ENCODE assay signal across 27 cellular contexts in the genomic region with DNA sequence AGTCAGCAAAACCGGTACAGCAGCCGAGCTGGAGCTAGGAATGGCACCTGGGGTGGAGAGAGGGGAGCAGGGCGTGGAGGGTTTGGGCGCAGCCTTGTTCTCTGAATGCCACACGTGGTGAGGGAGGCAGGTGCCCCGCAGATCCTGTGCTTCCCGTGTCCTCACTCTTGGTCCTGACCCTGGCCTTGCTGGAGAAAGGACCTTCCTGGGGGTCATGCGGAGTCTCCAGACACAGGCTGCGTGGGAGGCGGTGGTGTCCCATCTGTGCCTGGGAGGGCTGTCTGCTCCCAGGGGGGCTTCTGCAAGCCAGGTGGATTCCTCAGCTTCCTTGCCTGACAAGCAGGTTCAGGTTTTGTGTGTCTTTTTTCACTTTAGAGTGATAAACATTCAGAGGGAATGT.
"Had no signal": no experiment of that assay in that cellular context is flagged by ENCODE, and none has a peak within 500 bp of the region (broad histone marks: within the 10 kb centered on the region; RNA-seq: fewer than 3 reads in every experiment).

No MANE protein-coding gene starts in this region.

- H3K36me3 ChIP-seq: colonic mucosa, heart right ventricle, left lung, prostate gland, right atrium auricular region, thyroid gland, vagina had no signal

- H3K9me3 ChIP-seq: colonic mucosa, esophagus muscularis mucosa, heart right ventricle, left lung, prostate gland, right atrium auricular region, stomach, thyroid gland, vagina had no signal

- H3K27ac ChIP-seq: colonic mucosa, epithelial cell of prostate, esophagus muscularis mucosa, foreskin keratinocyte, heart right ventricle, left lung, prostate gland, right atrium auricular region, stomach, thyroid gland, vagina had no signal

- ATAC-seq: foreskin keratinocyte; heart right ventricle; left lung; naive thymus-derived CD8-positive, alpha-beta T cell; sciatic nerve had no signal

- FAIRE-seq: keratinocyte had no signal

- DNase-seq: colonic mucosa; effector CD8-positive, alpha-beta T cell; foreskin keratinocyte; glutamatergic neuron; heart right ventricle; hippocampal formation; immature natural killer cell; mesenchymal stem cell; naive thymus-derived CD8-positive, alpha-beta T cell; stimulated activated CD4-positive, alpha-beta T cell treated with anti-CD3 and anti-CD28 coated beads, Interleukin-12 subunit alpha, Interleukin-12 subunit beta, amount 100 ng/mL, for 4 hours; stimulated activated CD4-positive, alpha-beta T cell treated with anti-CD3 and anti-CD28 coated beads, Interleukin-1b, Interleukin-23, amount 100 ng/mL, for 48 hours; stimulated activated CD4-positive, alpha-beta T cell treated with anti-CD3 and anti-CD28 coated beads, Interleukin-4, amount 100 ng/mL, for 1 hour; stimulated activated CD8-positive, alpha-beta memory T cell treated with anti-CD3 and anti-CD28 coated beads, Interleukin-4, amount 100 ng/mL, for 48 hours; stimulated activated naive CD4-positive, alpha-beta T cell treated with Interleukin-2 at 50 U/mL for 16 hours; stomach; thyroid gland; trophoblast cell had no signal

- H3K4me2 ChIP-seq: smooth muscle cell had no signal

- H3K27me3 ChIP-seq: colonic mucosa, esophagus muscularis mucosa, foreskin keratinocyte, heart right ventricle, right atrium auricular region, stomach, thyroid gland, vagina had no signal

- H3K4me3 ChIP-seq: colonic mucosa, esophagus muscularis mucosa, heart right ventricle, left lung, lung, prostate gland, right atrium auricular region, smooth muscle cell, stomach, thyroid gland, vagina had no signal

- H3K4me1 ChIP-seq: colonic mucosa, left lung, prostate gland, stomach, vagina had no signal
